ENCODE assay signal across 8 cellular contexts in genomic region chr4:119212964-119213606, GRCh38. TPM values are rescaled to one million over a fixed set of nuclear protein-coding genes. Genes with fewer than 3 reads are reported as not detected.
DNase-seq lines count a peak whose midpoint lies in the region; ATAC-seq, FAIRE-seq and TF ChIP-seq lines count a peak whose summit lies in the region.

No MANE protein-coding gene starts in this region.

- H2AFZ ChIP-seq in H1 (ENCODE audit: low read length) = peak overlapping the region; percentile 68

- H4K8ac ChIP-seq in H1 (ENCODE audit: extremely low read depth, insufficient read depth, low read length) = peak overlapping the region; percentile 93; the same call in 1 of the 2 replicates

- no peak for TF ChIP-seq EP300 in H1 (IDR thresholded peaks at IDR 0.05; ENCODE audit: borderline replicate concordance in 1 of 2, low read depth in 2 of 2, low read length in 2 of 2)

- peak overlapping the region; percentile 39 for H3K56ac ChIP-seq in H1 (replicated peaks; ENCODE audit: insufficient read length, low read depth, low read length)

- H3K9me3 ChIP-seq in H1 (ENCODE audit: insufficient read depth in 2 of 2, low read depth in 1 of 2, low read length in 1 of 2) = no peaks in the 10 kb centered on the region

- H2BK120ac ChIP-seq in H1 (replicated peaks; ENCODE audit: low read depth, low read length) = no peak overlapping the region

- H3K27me3 Mint-ChIP-seq in activated CD8-positive, alpha-beta T cell treated with anti-CD3 and anti-CD28 coated beads for 36 hours = no peaks in the 10 kb centered on the region

- H3K4me2 ChIP-seq in H1 (ENCODE audit: insufficient read depth in 1 of 2, low read depth in 2 of 2, low read length in 2 of 2) = peak overlapping the region; percentile 58 to 87

- peak overlapping the region; percentile 63 for H4K91ac ChIP-seq in H1 (replicated peaks; ENCODE audit: insufficient read length, low read length)

- peak overlapping the region; percentile 93; the same call in 1 of the 2 replicates for H3K18ac ChIP-seq in H1 (ENCODE audit: extremely low read depth, low read length)

- H3K4me1 ChIP-seq in H1 (replicated peaks in 1 of 4; ENCODE audit: control insufficient read depth in 3 of 4, insufficient read depth in 4 of 4, low read length in 3 of 4) = peaks cover 0 to 2% (median 0%) of the 10 kb centered on the region in 4 experiments; a peak in 2 of 7 replicates

- WGBS in H1 (ENCODE audit: extremely low coverage in 1 of 2, insufficient coverage in 1 of 2, insufficient read length in 1 of 2, insufficient replicate concordance in 2 of 2, low coverage in 1 of 2, low lambda C conversion rate in 2 of 2, missing lambda C conversion rate in 1 of 2), 2 experiments = 0% methylated on average over 24 of the region's 24 CpGs; no CpG with 5 or more reads in 1 of the 2 experiments

- no peaks in the 10 kb centered on the region for H3K79me1 ChIP-seq in H1 (ENCODE audit: low read depth, low read length)

- H3K36me3 ChIP-seq in BJ (ENCODE audit: control insufficient read depth, insufficient read depth, low read length) (peaks cover 6% of the 10 kb centered on the region), H1 (ENCODE audit: control insufficient read depth in 2 of 4, insufficient read depth in 4 of 4, low read length in 3 of 4) (peaks cover 0 to 6% (median 0%) of the 10 kb centered on the region in 4 experiments; a peak in 2 of 8 replicates)

- intact Hi-C loops in activated CD8-positive, alpha-beta T cell treated with anti-CD3 and anti-CD28 coated beads for 36 hours (cut with micrococcal nuclease) = loop anchor here (5.0 kb wide), 1 partner anchor 74 kb away; no protein-coding TSS in a partner anchor

- CTCF ChIA-PET in BJ (lab: Yijun Ruan, JAX) = interaction anchor here (1.0 to 2.5 kb wide), 7 partner anchors 110 to 219 kb away, joined by 3 to 6 read pairs (median 4); no protein-coding TSS in a partner anchor
- CTCF ChIA-PET in activated CD8-positive, alpha-beta T cell treated with anti-CD3 and anti-CD28 coated beads for 36 hours (lab: Charles Lee) = interaction anchor here (0.8 to 4.7 kb wide), 13 partner anchors 12 to 232 kb away, joined by 3 to 35 read pairs (median 4); a partner anchor contains a TSS
- CTCF ChIA-PET in H1 (lab: Charles Lee; ENCODE audit: partially characterized antibody) = interaction anchor here (0.7 to 4.4 kb wide), 16 partner anchors 8 to 530 kb away, joined by 3 to 18 read pairs (median 4); a partner anchor contains a TSS

- peak overlapping the region; percentile 87 for H3K27ac Mint-ChIP-seq in activated CD8-positive, alpha-beta T cell treated with anti-CD3 and anti-CD28 coated beads for 36 hours

- no peaks in the 10 kb centered on the region for H3K27me3 ChIP-seq in BJ (ENCODE audit: control insufficient read depth, insufficient read depth, low read length)
- no peaks in the 10 kb centered on the region for H3K27me3 ChIP-seq in H1 (replicated peaks in 1 of 4; ENCODE audit: control insufficient read depth in 3 of 4, extremely low read depth in 1 of 4, insufficient read depth in 3 of 4, low read length in 3 of 4)

- peaks cover 13% of the 10 kb centered on the region for H3K36me3 Mint-ChIP-seq in activated CD8-positive, alpha-beta T cell treated with anti-CD3 and anti-CD28 coated beads for 36 hours (ENCODE audit: low read depth)

- TF ChIP-seq RAD21 in H1 (IDR thresholded peaks at IDR 0.05 in 1 of 2, conservative IDR thresholded peaks at IDR 0.05 in 1 of 2; ENCODE audit: low read depth in 2 of 2, low read length in 2 of 2) = peak; percentile 26 to 50; a peak in 3 of 4 replicates

- H2AK5ac ChIP-seq in H1 (ENCODE audit: low read depth, low read length) = no peak overlapping the region

- H3K4me3 Mint-ChIP-seq in activated CD8-positive, alpha-beta T cell treated with anti-CD3 and anti-CD28 coated beads for 36 hours = peak overlapping the region; percentile 83

- no peak overlapping the region; the same call in 1 of the 2 replicates for H2BK12ac ChIP-seq in H1 (ENCODE audit: low read depth, low read length)

- H4K20me1 ChIP-seq in H1 (replicated peaks in 1 of 2; ENCODE audit: control insufficient read depth in 1 of 2, insufficient read depth in 2 of 2, low read length in 2 of 2) = no peaks in the 10 kb centered on the region

- H2BK15ac ChIP-seq in H1 (ENCODE audit: low read length) = no peak overlapping the region

- H3K4me3 ChIP-seq in BJ (ENCODE audit: low read depth, low read length) (peak overlapping the region; percentile 96), H1 (ENCODE audit: extremely low read depth in 1 of 4, insufficient read depth in 2 of 4, low read depth in 3 of 4, low read length in 4 of 4) (peak overlapping the region; percentile 72 to 86 (median 82))

- DNase-seq in BJ (ENCODE audit: low read depth) (peak; percentile 63), GM19240 (ENCODE audit: insufficient read length, low spot score) (peak; percentile 22), NCI-H748 treated with DMSO at 0.1 percent for 48 hours (lab: John Stamatoyannopoulos, UW) (peak; percentile 58), H1 (ENCODE audit: low read depth in 1 of 2, low spot score in 2 of 2) (peak; percentile 74 to 85), medulla oblongata (ENCODE audit: extremely low spot score) (peak; percentile 75)
- peak; percentile 79 for DNase-seq in activated CD8-positive, alpha-beta T cell treated with anti-CD3 and anti-CD28 coated beads for 36 hours
- peak; percentile 41 for DNase-seq in stimulated activated CD8-positive, alpha-beta memory T cell treated with anti-CD3 and anti-CD28 coated beads, Interleukin-12 subunit alpha, Interleukin-12 subunit beta, amount 100 ng/mL, for 4 hours (ENCODE audit: low read depth)

- peak; percentile 74 for FAIRE-seq in H1 (lab: Jason Lieb, UNC)

- TF ChIP-seq POLR2A in H1 (IDR thresholded peaks at IDR 0.05; ENCODE audit: control extremely low read depth in 1 of 2, low read depth in 2 of 2, low read length in 2 of 2) = peak; percentile 43 to 74

- TF ChIP-seq CTCF in BJ (IDR thresholded peaks at IDR 0.05; ENCODE audit: insufficient read depth, low read depth, low read length) (peak; percentile 48), H1 (IDR thresholded peaks at IDR 0.05; ENCODE audit: control extremely low read depth in 1 of 3, insufficient read depth in 1 of 3, low read depth in 1 of 3, low read length in 3 of 3) (peak; percentile 32 to 45 (median 45); a peak in 3 of 4 replicates)
- no peak for TF ChIP-seq CTCF in activated CD8-positive, alpha-beta T cell treated with anti-CD3 and anti-CD28 coated beads for 36 hours (IDR thresholded peaks at IDR 0.05)

- H3K23ac ChIP-seq in H1 (ENCODE audit: insufficient read length) = no peak overlapping the region

- no peaks in the 10 kb centered on the region for H3K9me3 Mint-ChIP-seq in activated CD8-positive, alpha-beta T cell treated with anti-CD3 and anti-CD28 coated beads for 36 hours

- no peak overlapping the region for H4K5ac ChIP-seq in H1 (ENCODE audit: insufficient read length, low read depth, low read length)

- H3K4me1 Mint-ChIP-seq in activated CD8-positive, alpha-beta T cell treated with anti-CD3 and anti-CD28 coated beads for 36 hours (ENCODE audit: low read depth) = peaks cover 56% of the 10 kb centered on the region

- H3K9ac ChIP-seq in H1 (replicated peaks in 1 of 4; ENCODE audit: extremely low read depth in 1 of 4, low read depth in 3 of 4, low read length in 3 of 4) = peak overlapping the region; percentile 72 to 88 (median 84)

- H3K14ac ChIP-seq in H1 (ENCODE audit: insufficient read length) = no peak overlapping the region

- POLR2A ChIA-PET in BJ (lab: Charles Lee) = interaction anchor here (0.6 to 3.3 kb wide), 11 partner anchors 44 to 378 kb away, joined by 3 to 13 read pairs (median 3); a partner anchor contains a TSS
- POLR2A ChIA-PET in activated CD8-positive, alpha-beta T cell treated with anti-CD3 and anti-CD28 coated beads for 36 hours (lab: Charles Lee) = interaction anchor here (0.6 to 3.5 kb wide), 11 partner anchors 9 to 93 kb away, joined by 3 to 22 read pairs (median 7); a partner anchor contains a TSS
- POLR2A ChIA-PET in H1 (lab: Charles Lee; ENCODE audit: partially characterized antibody) = interaction anchor here (0.7 to 2.4 kb wide), 28 partner anchors 9 to 528 kb away, joined by 3 to 15 read pairs (median 4); partner anchors contain the start of gene METTL14

- H3K27ac ChIP-seq in H1 (ENCODE audit: low read depth, low read length) = peak overlapping the region; percentile 81; the same call in 1 of the 2 replicates

- peak overlapping the region; percentile 92 for H2BK5ac ChIP-seq in H1 (ENCODE audit: low read depth, low read length)

- H2BK20ac ChIP-seq in H1 (ENCODE audit: low read length) = no peak overlapping the region

- no peak overlapping the region for H3K4ac ChIP-seq in H1 (replicated peaks; ENCODE audit: insufficient read length, low read depth, low read length)

- peak; percentile 64 for ATAC-seq in HG03439 (IDR thresholded peaks at IDR 0.05; ENCODE audit: unreplicated experiment)
- peak; percentile 33 for ATAC-seq in activated CD8-positive, alpha-beta T cell treated with anti-CD3 and anti-CD28 coated beads for 36 hours

- H3K79me2 ChIP-seq in H1 (ENCODE audit: control insufficient read depth in 1 of 2, insufficient read depth in 2 of 2, low read length in 2 of 2) = peaks cover 0 to 27% of the 10 kb centered on the region in 2 experiments; a peak in 2 of 4 replicates

- H3K23me2 ChIP-seq in H1 (ENCODE audit: low read depth, low read length) = peaks cover 6% of the 10 kb centered on the region

TF ChIP-seq in H1, 55 proteins besides CTCF, POLR2A, EP300 and RAD21 (continues in another document):
- no peak for TF ChIP-seq CEBPB (IDR thresholded peaks at IDR 0.05; ENCODE audit: low read depth, low read length)
- no peak for TF ChIP-seq KDM1A (IDR thresholded peaks at IDR 0.05; ENCODE audit: borderline replicate concordance, low read length)
- 0 out of 2 replicates have a peak, but pooled peaks have one; percentile 16 for TF ChIP-seq CHD2 (IDR thresholded peaks at IDR 0.05; ENCODE audit: low read length)

RNA-seq across cellular contexts. Expression of gene USP53, which starts 0.6 kb away (rescaled TPM):
- polyA plus RNA-seq in BJ (2011; rRNA removed) (70.5 and 148 TPM in 2 replicates), H1 (2011; rRNA removed) (2.7 and 2.9 TPM in 2 replicates)
- polyA minus RNA-seq in BJ (2011; rRNA and poly(A)+ RNA removed) = 85.3 and 87.5 TPM in 2 replicates
- total RNA-seq in activated CD8-positive, alpha-beta T cell treated with anti-CD3 and anti-CD28 coated beads for 36 hours = 10 to 100 TPM; 14.4 to 15.8 TPM
- total RNA-seq in H1 (2021; fragmentation: NEBNext Ultra II Directional; extraction: Animal tissue kit (Norgen Biotek cat#: 25700)) = 13.9 and 14.9 TPM in 2 replicates
- polyA plus RNA-seq in H1 (2011; cell fraction: cytosol; rRNA removed) = 4.5 TPM
- polyA plus RNA-seq in H1 (2011; cell fraction: nucleus; rRNA removed) = 3.1 TPM
- 3.3 to 8.1 TPM (median 4.5 TPM) in 4 replicates for polyA plus RNA-seq in H1 (2012, experiment 1 of 2)
- polyA plus RNA-seq in H1 (2012, experiment 2 of 2) = 0.38 TPM
- 11.6 TPM for polyA plus RNA-seq in H1 (2013, experiment 1 of 2)
- 9.8 TPM for polyA plus RNA-seq in H1 (2013, experiment 2 of 2)
- 8.2 and 10.5 TPM in 2 replicates for polyA minus RNA-seq in H1 (2011; rRNA and poly(A)+ RNA removed)
- 8.7 TPM for polyA minus RNA-seq in H1 (2011; cell fraction: cytosol; rRNA and poly(A)+ RNA removed)
- 21.4 TPM for polyA minus RNA-seq in H1 (2011; cell fraction: nucleus; rRNA and poly(A)+ RNA removed)

Comparison
In these comparisons a context has a peak if more than half of its experiments do, and no peak if none do; other contexts are left out.
1. Peak in every context shown above with its lines: DNase-seq, ATAC-seq, H3K4me3 ChIP-seq and H3K27ac ChIP-seq.
2. DNase-seq: peak in every context shown above with its lines; median percentile 80 in H1; 79 in activated CD8-positive, alpha-beta T cell treated with anti-CD3 and anti-CD28 coated beads for 36 hours; 75 in medulla oblongata; 63 in BJ; 58 in NCI-H748 treated with DMSO at 0.1 percent for 48 hours; 41 in stimulated activated CD8-positive, alpha-beta memory T cell treated with anti-CD3 and anti-CD28 coated beads, Interleukin-12 subunit alpha, Interleukin-12 subunit beta, amount 100 ng/mL, for 4 hours; 22 in GM19240.